ENCODE assay signal across 6 cellular contexts in genomic region chr1:204327870-204328269, GRCh38. TPM values are rescaled to one million over a fixed set of nuclear protein-coding genes. Genes with fewer than 3 reads are reported as not detected.
DNase-seq lines count a peak whose midpoint lies in the region; ATAC-seq and TF ChIP-seq lines count a peak whose summit lies in the region.
"Not testable (repeated sequence)": the region's sequence is repeated elsewhere in the genome, so short reads cannot be mapped to it uniquely, and the experiment has no call there.
"Had no signal": no experiment of that assay in that cellular context is flagged by ENCODE, and none has a peak within 500 bp of the region (broad histone marks: within the 10 kb centered on the region; RNA-seq: fewer than 3 reads in every experiment).

No MANE protein-coding gene starts in this region.

- CTCF ChIA-PET in WTC11 (lab: Charles Lee), result interaction anchor here (0.7 kb wide), 1 partner anchor 12 kb away, joined by 3 read pairs; no protein-coding TSS in a partner anchor

- not testable (repeated sequence) for H4K20me1 ChIP-seq in BLaER1

- H3K4me3 ChIP-seq in BLaER1, result not testable (repeated sequence)

- not testable (repeated sequence) for H3K9me3 Mint-ChIP-seq in WTC11

- not testable (repeated sequence) for H3K9me3 ChIP-seq in BLaER1

- POLR2A ChIA-PET in WTC11 (lab: Charles Lee), result not testable (repeated sequence)

- H3K4me1 Mint-ChIP-seq in WTC11, result peaks cover 20% of the 10 kb centered on the region

- not testable (repeated sequence) for H3K36me3 Mint-ChIP-seq in WTC11

- not testable (repeated sequence) for TF ChIP-seq CTCF in WTC11 (IDR thresholded peaks at IDR 0.05)

- peaks cover 17% of the 10 kb centered on the region for H3K4me1 ChIP-seq in BLaER1

- H3K27ac ChIP-seq in BLaER1 (peak overlapping the region; percentile 39; the same call in 1 of the 2 replicates), caudate nucleus (ENCODE audit: low read depth, low read length) (peak overlapping the region; percentile 58)

- peak overlapping the region; percentile 74 for H3K4me2 ChIP-seq in BLaER1

- H3K4me3 Mint-ChIP-seq in WTC11, result not testable (repeated sequence)

- not testable (repeated sequence) for H3K27me3 Mint-ChIP-seq in WTC11 (ENCODE audit: low read depth)

- H3K36me3 ChIP-seq in BLaER1, result not testable (repeated sequence)

- H3K9ac ChIP-seq in BLaER1, result not testable (repeated sequence)

- not testable (repeated sequence) for ATAC-seq in WTC11

- peak; percentile 26 for DNase-seq in ELR (ENCODE audit: low read depth)
- not testable (repeated sequence) for DNase-seq in WTC11 (ENCODE audit: low spot score); caudate nucleus (lab: John Stamatoyannopoulos, UW)
- DNase-seq in mesenteric fat pad (ENCODE audit: low spot score), result peak; percentile 12

- not testable (repeated sequence) for H3K27me3 ChIP-seq in BLaER1

- H3K27ac Mint-ChIP-seq in WTC11, result not testable (repeated sequence)

TF ChIP-seq in WTC11, 78 proteins besides CTCF, POLR2A, EP300 and RAD21:
- 0 out of 2 replicates have a peak, but pooled peaks have one; percentile 30 for TF ChIP-seq HMGA2 (CRISPR knock-in tag; IDR thresholded peaks at IDR 0.05)
TF ChIP-seq in WTC11: peak in this region for 1; not testable (repeated sequence) for 77.

RNA-seq across cellular contexts. Expression of gene PLEKHA6, which starts 31.9 kb away (rescaled TPM):
- 9.2 to 11.6 TPM (median 11.0 TPM) in 3 replicates for total RNA-seq in WTC11 (2021)
- total RNA-seq in mesenteric fat pad, result 3.5 TPM
- total RNA-seq: G401 had no signal
